ENCODE assay signal across 8 cellular contexts in the genomic region with DNA sequence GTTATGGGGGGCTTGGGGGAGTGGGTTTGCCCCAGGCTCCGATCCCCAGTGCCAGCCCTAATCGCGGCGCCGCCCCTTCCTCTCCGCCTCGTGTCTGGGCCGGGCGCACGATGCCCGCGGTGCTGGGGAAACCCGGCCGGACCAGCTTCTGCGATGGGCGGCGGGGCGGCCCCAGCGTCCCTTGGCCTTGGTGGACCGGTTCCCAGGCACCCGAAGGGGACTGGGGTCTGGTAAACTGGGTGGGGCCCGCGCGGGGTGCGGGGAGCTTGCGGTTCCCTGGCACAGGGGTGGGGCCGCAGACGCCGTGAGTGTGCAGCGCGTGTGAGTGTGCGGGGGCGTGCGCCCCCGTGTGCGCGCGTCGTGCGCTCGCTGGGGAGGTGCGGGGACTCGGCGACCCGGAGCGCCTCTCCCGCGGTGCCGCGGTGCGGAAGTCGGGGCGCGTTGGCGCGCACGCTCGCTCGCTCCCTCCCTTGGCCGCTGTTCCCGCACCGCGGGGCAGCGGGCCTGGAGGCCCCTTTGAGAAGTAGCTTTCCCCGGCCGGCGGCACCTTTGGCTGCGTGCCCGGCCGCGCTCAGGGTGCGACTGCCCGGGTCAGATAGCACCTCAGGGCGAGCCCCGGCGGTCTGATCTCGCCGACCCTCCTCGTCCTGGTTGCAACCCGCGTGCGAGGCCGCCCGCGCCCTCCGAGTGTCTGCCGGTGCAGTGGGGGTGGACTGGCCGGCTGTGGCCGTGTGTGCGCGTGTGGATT. TPM values are rescaled to one million over a fixed set of nuclear protein-coding genes. Genes with fewer than 3 reads are reported as not detected.
DNase-seq lines count a peak whose midpoint lies in the region; ATAC-seq, FAIRE-seq and TF ChIP-seq lines count a peak whose summit lies in the region.

No MANE protein-coding gene starts in this region.

- H3K9ac ChIP-seq in parathyroid adenoma: peak overlapping the region; percentile 0

- H3K27me3 ChIP-seq in SJCRH30: no peaks in the 10 kb centered on the region
- no peaks in the 10 kb centered on the region for H3K27me3 ChIP-seq in parathyroid adenoma (ENCODE audit: control insufficient read depth, insufficient read depth, low read length)
- no peaks in the 10 kb centered on the region for H3K27me3 ChIP-seq in tibial nerve

- 0% methylated on average over 4 to 22 of the region's 91 CpGs for WGBS in tibial nerve, 2 donors

- H3K27ac ChIP-seq in SJCRH30 (peak overlapping the region; percentile 82), parathyroid adenoma (peak overlapping the region; percentile 73), tibial nerve (peak overlapping the region; percentile 62 to 92 (median 90))

- H3K4me1 ChIP-seq in SJCRH30 (no peaks in the 10 kb centered on the region; the same call in 1 of the 2 replicates), parathyroid adenoma (peaks cover 8% of the 10 kb centered on the region), tibial nerve (peaks cover 0 to 53% (median 9%) of the 10 kb centered on the region in 4 donors)

- no peaks in the 10 kb centered on the region for H3K9me3 ChIP-seq in SJCRH30 (replicated peaks)
- H3K9me3 ChIP-seq in parathyroid adenoma (ENCODE audit: control insufficient read depth, low read length): no peaks in the 10 kb centered on the region
- H3K9me3 ChIP-seq in tibial nerve: no peaks in the 10 kb centered on the region

- ATAC-seq in GM21423 (IDR thresholded peaks at IDR 0.05; ENCODE audit: unreplicated experiment): peak; percentile 34

- DNase-seq in DMS53 treated with DMSO at 0.1 percent for 48 hours (lab: John Stamatoyannopoulos, UW; ENCODE audit: unreplicated experiment): peak; percentile 61
- DNase-seq in HTR-8/SVneo (ENCODE audit: insufficient read length, low spot score): peak; percentile 23
- peak; percentile 63 to 69 for DNase-seq in SJCRH30
- peak; percentile 67 for DNase-seq in activated naive CD4-positive, alpha-beta T cell treated with Interleukin-2 at 50 U/mL for 16 hours
- peak; percentile 9 to 86 (median 74) for DNase-seq in head of caudate nucleus
- DNase-seq in tibial nerve (ENCODE audit: low spot score in 2 of 2): peak in 1 of 2 donors; percentile 16

- no peak for FAIRE-seq in HTR-8/SVneo (lab: Jason Lieb, UNC)

- peaks cover 11% of the 10 kb centered on the region for H3K79me2 ChIP-seq in parathyroid adenoma

- H2AFZ ChIP-seq in parathyroid adenoma: peak overlapping the region; percentile 69

- TF ChIP-seq CTCF in parathyroid adenoma (IDR thresholded peaks at IDR 0.05) (no peak), tibial nerve (IDR thresholded peaks at IDR 0.05) (no peak)

- H3K4me2 ChIP-seq in parathyroid adenoma (ENCODE audit: low read length): peak overlapping the region; percentile 79

- intact Hi-C loops in head of caudate nucleus (cut with DNase I): loop anchor here (2.0 to 10.0 kb wide), 3 partner anchors 33 to 134 kb away; partner anchors contain the start of genes GIN1 and PPIP5K2

- peak overlapping the region; percentile 80 for H3K4me3 ChIP-seq in SJCRH30
- peak overlapping the region; percentile 69 for H3K4me3 ChIP-seq in parathyroid adenoma (ENCODE audit: low read depth, low read length)
- H3K4me3 ChIP-seq in tibial nerve: peak overlapping the region; percentile 71 to 96 (median 85)

- no peak for TF ChIP-seq EP300 in tibial nerve (IDR thresholded peaks at IDR 0.05)

- no peak for TF ChIP-seq POLR2A in tibial nerve (IDR thresholded peaks at IDR 0.05)

- H3K36me3 ChIP-seq in SJCRH30 (no peaks in the 10 kb centered on the region), parathyroid adenoma (ENCODE audit: control insufficient read depth, insufficient read depth, low read length) (no peaks in the 10 kb centered on the region), tibial nerve (no peaks in the 10 kb centered on the region)

RNA-seq across cellular contexts. Expression of gene MACIR, which starts 0.6 kb away (rescaled TPM):
- total RNA-seq in SJCRH30 (2014; rRNA removed; shearing (Covaris generic)): 17.2 and 19.1 TPM in 2 replicates
- 10 to 100 TPM; 12.7 to 24.1 (median 17.1) TPM for total RNA-seq in tibial nerve
